1 cellular context compared by ENCODE assay signal in genomic region chr3:129467934-129468333, GRCh38.
A peak's percentile ranks its signal among the peaks of the same experiment; 100 is the strongest.
TF ChIP-seq lines count a peak whose summit lies in the region.

No MANE protein-coding gene starts in this region.

TF ChIP-seq in HepG2, 621 proteins besides CTCF, POLR2A, EP300 and RAD21 (continued from another document and continues in another):
- TF ChIP-seq ARID3A (IDR thresholded peaks at IDR 0.05; ENCODE audit: low read depth, low read length), result no peak
- TF ChIP-seq SYNCRIP (IDR thresholded peaks at IDR 0.05; ENCODE audit: insufficient read depth, low read depth, low read length), result no peak
- TF ChIP-seq ZBTB8A (CRISPR knock-in tag; IDR thresholded peaks at IDR 0.05; ENCODE audit: borderline replicate concordance, low read depth), result no peak
- TF ChIP-seq TP53 (CRISPR knock-in tag; conservative IDR thresholded peaks at IDR 0.05), result no peak
- no peak for TF ChIP-seq SP5 (CRISPR knock-in tag; IDR thresholded peaks at IDR 0.05; ENCODE audit: borderline replicate concordance, low read depth)
- TF ChIP-seq ZNF766 (CRISPR knock-in tag; IDR thresholded peaks at IDR 0.05; ENCODE audit: borderline replicate concordance), result no peak
- TF ChIP-seq SP2 (CRISPR knock-in tag; IDR thresholded peaks at IDR 0.05), result no peak
- no peak for TF ChIP-seq CREM (IDR thresholded peaks at IDR 0.05)
- no peak for TF ChIP-seq CREM (CRISPR knock-in tag; IDR thresholded peaks at IDR 0.05)
- TF ChIP-seq HOXA5 (CRISPR knock-in tag; IDR thresholded peaks at IDR 0.05), result no peak
- no peak for TF ChIP-seq MXD4 (CRISPR knock-in tag; IDR thresholded peaks at IDR 0.05)
- no peak for TF ChIP-seq PAX8 (CRISPR knock-in tag; IDR thresholded peaks at IDR 0.05; ENCODE audit: borderline replicate concordance)
- no peak for TF ChIP-seq KLF15 (CRISPR knock-in tag; IDR thresholded peaks at IDR 0.05; ENCODE audit: borderline replicate concordance)
- TF ChIP-seq PHB2 (IDR thresholded peaks at IDR 0.05; ENCODE audit: partially characterized antibody), result no peak
- 0 out of 2 replicates have a peak, but pooled peaks have one; percentile 13 for TF ChIP-seq FOXA3 (CRISPR knock-in tag; IDR thresholded peaks at IDR 0.05)
- TF ChIP-seq ARID2 (CRISPR knock-in tag; IDR thresholded peaks at IDR 0.05; ENCODE audit: borderline replicate concordance), result no peak
- no peak for TF ChIP-seq KIAA2018 (CRISPR knock-in tag; IDR thresholded peaks at IDR 0.05; ENCODE audit: borderline replicate concordance)
- no peak for TF ChIP-seq ZNF512 (CRISPR knock-in tag; IDR thresholded peaks at IDR 0.05)
- TF ChIP-seq ATF3 (CRISPR knock-in tag; IDR thresholded peaks at IDR 0.05), result no peak
- no peak for TF ChIP-seq ELK4 (CRISPR knock-in tag; IDR thresholded peaks at IDR 0.05; ENCODE audit: borderline replicate concordance)
- no peak for TF ChIP-seq GTF2F1 (IDR thresholded peaks at IDR 0.05; ENCODE audit: low read length)
- TF ChIP-seq ZNF644 (CRISPR knock-in tag; IDR thresholded peaks at IDR 0.05; ENCODE audit: low read depth), result peak; percentile 62; the same call in 1 of the 2 replicates
- TF ChIP-seq HOXA3 (CRISPR knock-in tag; IDR thresholded peaks at IDR 0.05), result no peak
- no peak for TF ChIP-seq ZNF788 (CRISPR knock-in tag; IDR thresholded peaks at IDR 0.05; ENCODE audit: borderline replicate concordance)
- TF ChIP-seq CSRNP2 (CRISPR knock-in tag; conservative IDR thresholded peaks at IDR 0.05; ENCODE audit: low read depth), result no peak
- peak; percentile 53 for TF ChIP-seq GATAD2A (CRISPR knock-in tag; IDR thresholded peaks at IDR 0.05)
- TF ChIP-seq FOXC1 (CRISPR knock-in tag; IDR thresholded peaks at IDR 0.05; ENCODE audit: borderline replicate concordance), result no peak
- no peak for TF ChIP-seq TRAFD1 (CRISPR knock-in tag; IDR thresholded peaks at IDR 0.05; ENCODE audit: borderline replicate concordance)
- TF ChIP-seq ZNF563 (CRISPR knock-in tag; IDR thresholded peaks at IDR 0.05), result no peak
- TF ChIP-seq ATF2 (CRISPR knock-in tag; IDR thresholded peaks at IDR 0.05), result no peak
- TF ChIP-seq CENPBD1 (CRISPR knock-in tag; IDR thresholded peaks at IDR 0.05; ENCODE audit: borderline replicate concordance, low read depth), result no peak
- TF ChIP-seq CCAR2 (optimal IDR thresholded peaks at IDR 0.05; ENCODE audit: low read depth, low read length), result no peak
- TF ChIP-seq HNF4G (IDR thresholded peaks at IDR 0.05; ENCODE audit: borderline replicate concordance, low read depth, low read length), result peak; percentile 82
- no peak for TF ChIP-seq HNF4G (CRISPR knock-in tag; IDR thresholded peaks at IDR 0.05; ENCODE audit: borderline replicate concordance, low read depth)
- TF ChIP-seq FUBP1 (CRISPR knock-in tag; IDR thresholded peaks at IDR 0.05; ENCODE audit: borderline replicate concordance), result no peak
- no peak for TF ChIP-seq CBX5 (CRISPR knock-in tag; IDR thresholded peaks at IDR 0.05; ENCODE audit: borderline replicate concordance)
- TF ChIP-seq YY1 (IDR thresholded peaks at IDR 0.05; ENCODE audit: insufficient read depth, insufficient replicate concordance, low read depth, low read length), result no peak
- no peak for TF ChIP-seq ADNP (CRISPR knock-in tag; IDR thresholded peaks at IDR 0.05)
- TF ChIP-seq TAF15 (IDR thresholded peaks at IDR 0.05; ENCODE audit: low read depth, low read length, poor library complexity, severe bottlenecking), result no peak
- TF ChIP-seq STAG1 (CRISPR knock-in tag; IDR thresholded peaks at IDR 0.05), result 0 out of 2 replicates have a peak, but pooled peaks have one; percentile 4
